In the genomic region with DNA sequence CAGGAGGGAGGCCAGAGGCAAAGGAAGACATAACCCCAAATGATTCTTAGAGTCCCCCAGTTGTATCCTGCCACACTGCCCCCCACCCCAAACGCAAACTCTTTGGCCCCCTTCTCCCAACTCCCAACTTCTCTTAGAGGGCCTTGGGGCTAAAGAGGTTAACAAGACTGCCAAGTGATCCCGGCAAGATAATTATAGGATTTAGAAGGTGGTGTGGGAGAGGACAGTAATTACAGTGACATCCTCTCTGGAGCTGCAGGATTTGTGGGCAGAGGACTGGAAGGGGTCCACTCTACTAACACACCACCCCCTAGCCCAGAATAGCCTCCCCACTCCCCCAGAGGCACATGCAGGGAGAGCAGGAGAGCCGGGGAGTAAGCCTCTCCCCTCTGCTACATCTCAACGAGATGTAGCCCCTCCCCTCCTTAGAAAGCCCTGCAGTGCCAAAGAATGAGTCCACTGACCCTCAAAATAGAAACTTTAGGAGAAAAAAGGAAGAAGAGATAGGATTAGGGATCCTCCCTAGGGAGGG, we compare ENCODE assay signal across 2 cellular contexts.
TF ChIP-seq lines count a peak whose summit lies in the region.

No MANE protein-coding gene starts in this region.

TF ChIP-seq in A549, 52 proteins besides CTCF, POLR2A, EP300 and RAD21:
- TF ChIP-seq, protein P1, sequence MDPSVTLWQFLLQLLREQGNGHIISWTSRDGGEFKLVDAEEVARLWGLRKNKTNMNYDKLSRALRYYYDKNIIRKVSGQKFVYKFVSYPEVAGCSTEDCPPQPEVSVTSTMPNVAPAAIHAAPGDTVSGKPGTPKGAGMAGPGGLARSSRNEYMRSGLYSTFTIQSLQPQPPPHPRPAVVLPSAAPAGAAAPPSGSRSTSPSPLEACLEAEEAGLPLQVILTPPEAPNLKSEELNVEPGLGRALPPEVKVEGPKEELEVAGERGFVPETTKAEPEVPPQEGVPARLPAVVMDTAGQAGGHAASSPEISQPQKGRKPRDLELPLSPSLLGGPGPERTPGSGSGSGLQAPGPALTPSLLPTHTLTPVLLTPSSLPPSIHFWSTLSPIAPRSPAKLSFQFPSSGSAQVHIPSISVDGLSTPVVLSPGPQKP (IDR thresholded peaks at IDR 0.05; ENCODE audit: low read depth, low read length), result no peak
- TF ChIP-seq RCOR1 (IDR thresholded peaks at IDR 0.05; ENCODE audit: low read depth, low read length), result no peak
- TF ChIP-seq HEYL (CRISPR knock-in tag; IDR thresholded peaks at IDR 0.05), result no peak
- TF ChIP-seq RFX5 (IDR thresholded peaks at IDR 0.05), result no peak
- no peak for TF ChIP-seq CBX2 (IDR thresholded peaks at IDR 0.05; ENCODE audit: borderline replicate concordance, low read depth)
- TF ChIP-seq HDAC2 (IDR thresholded peaks at IDR 0.05), result no peak
- TF ChIP-seq POLR2AphosphoS2 (conservative IDR thresholded peaks at IDR 0.05; ENCODE audit: low read length), result no peak
- TF ChIP-seq HOXB5 (CRISPR knock-in tag; IDR thresholded peaks at IDR 0.05), result no peak
- no peak for TF ChIP-seq BHLHE40 (IDR thresholded peaks at IDR 0.05; ENCODE audit: low read depth, low read length)
- no peak for TF ChIP-seq JUN (IDR thresholded peaks at IDR 0.05)
- TF ChIP-seq ZC3H11A (IDR thresholded peaks at IDR 0.05), result no peak
- TF ChIP-seq EHF (CRISPR knock-in tag; IDR thresholded peaks at IDR 0.05), result no peak

TF ChIP-seq in GM23338, 12 proteins besides CTCF, POLR2A, EP300 and RAD21:
- no peak for TF ChIP-seq EZH2 (IDR thresholded peaks at IDR 0.05; ENCODE audit: low read depth, unreplicated experiment)
- TF ChIP-seq POLR2AphosphoS5 (IDR thresholded peaks at IDR 0.05; ENCODE audit: low read depth), result no peak
- no peak for TF ChIP-seq ZNF331 (CRISPR knock-in tag; IDR thresholded peaks at IDR 0.05; ENCODE audit: low read depth)
- TF ChIP-seq STAT1 (IDR thresholded peaks at IDR 0.05; ENCODE audit: unreplicated experiment), result no peak
- TF ChIP-seq, protein P2, sequence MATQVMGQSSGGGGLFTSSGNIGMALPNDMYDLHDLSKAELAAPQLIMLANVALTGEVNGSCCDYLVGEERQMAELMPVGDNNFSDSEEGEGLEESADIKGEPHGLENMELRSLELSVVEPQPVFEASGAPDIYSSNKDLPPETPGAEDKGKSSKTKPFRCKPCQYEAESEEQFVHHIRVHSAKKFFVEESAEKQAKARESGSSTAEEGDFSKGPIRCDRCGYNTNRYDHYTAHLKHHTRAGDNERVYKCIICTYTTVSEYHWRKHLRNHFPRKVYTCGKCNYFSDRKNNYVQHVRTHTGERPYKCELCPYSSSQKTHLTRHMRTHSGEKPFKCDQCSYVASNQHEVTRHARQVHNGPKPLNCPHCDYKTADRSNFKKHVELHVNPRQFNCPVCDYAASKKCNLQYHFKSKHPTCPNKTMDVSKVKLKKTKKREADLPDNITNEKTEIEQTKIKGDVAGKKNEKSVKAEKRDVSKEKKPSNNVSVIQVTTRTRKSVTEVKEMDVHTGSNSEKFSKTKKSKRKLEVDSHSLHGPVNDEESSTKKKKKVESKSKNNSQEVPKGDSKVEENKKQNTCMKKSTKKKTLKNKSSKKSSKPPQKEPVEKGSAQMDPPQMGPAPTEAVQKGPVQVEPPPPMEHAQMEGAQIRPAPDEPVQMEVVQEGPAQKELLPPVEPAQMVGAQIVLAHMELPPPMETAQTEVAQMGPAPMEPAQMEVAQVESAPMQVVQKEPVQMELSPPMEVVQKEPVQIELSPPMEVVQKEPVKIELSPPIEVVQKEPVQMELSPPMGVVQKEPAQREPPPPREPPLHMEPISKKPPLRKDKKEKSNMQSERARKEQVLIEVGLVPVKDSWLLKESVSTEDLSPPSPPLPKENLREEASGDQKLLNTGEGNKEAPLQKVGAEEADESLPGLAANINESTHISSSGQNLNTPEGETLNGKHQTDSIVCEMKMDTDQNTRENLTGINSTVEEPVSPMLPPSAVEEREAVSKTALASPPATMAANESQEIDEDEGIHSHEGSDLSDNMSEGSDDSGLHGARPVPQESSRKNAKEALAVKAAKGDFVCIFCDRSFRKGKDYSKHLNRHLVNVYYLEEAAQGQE (IDR thresholded peaks at IDR 0.05; ENCODE audit: unreplicated experiment), result no peak
- no peak for TF ChIP-seq EZH2phosphoT487 (IDR thresholded peaks at IDR 0.05; ENCODE audit: unreplicated experiment)
- TF ChIP-seq JUNB (IDR thresholded peaks at IDR 0.05; ENCODE audit: unreplicated experiment), result no peak
- TF ChIP-seq, protein P3, sequence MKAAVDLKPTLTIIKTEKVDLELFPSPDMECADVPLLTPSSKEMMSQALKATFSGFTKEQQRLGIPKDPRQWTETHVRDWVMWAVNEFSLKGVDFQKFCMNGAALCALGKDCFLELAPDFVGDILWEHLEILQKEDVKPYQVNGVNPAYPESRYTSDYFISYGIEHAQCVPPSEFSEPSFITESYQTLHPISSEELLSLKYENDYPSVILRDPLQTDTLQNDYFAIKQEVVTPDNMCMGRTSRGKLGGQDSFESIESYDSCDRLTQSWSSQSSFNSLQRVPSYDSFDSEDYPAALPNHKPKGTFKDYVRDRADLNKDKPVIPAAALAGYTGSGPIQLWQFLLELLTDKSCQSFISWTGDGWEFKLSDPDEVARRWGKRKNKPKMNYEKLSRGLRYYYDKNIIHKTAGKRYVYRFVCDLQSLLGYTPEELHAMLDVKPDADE (IDR thresholded peaks at IDR 0.05), result no peak
- no peak for TF ChIP-seq NANOG (IDR thresholded peaks at IDR 0.05; ENCODE audit: borderline replicate concordance)
- TF ChIP-seq CREB1 (CRISPR knock-in tag; IDR thresholded peaks at IDR 0.05; ENCODE audit: low read depth), result no peak
- TF ChIP-seq ZNF114 (CRISPR knock-in tag; IDR thresholded peaks at IDR 0.05), result no peak
- TF ChIP-seq, protein P4, sequence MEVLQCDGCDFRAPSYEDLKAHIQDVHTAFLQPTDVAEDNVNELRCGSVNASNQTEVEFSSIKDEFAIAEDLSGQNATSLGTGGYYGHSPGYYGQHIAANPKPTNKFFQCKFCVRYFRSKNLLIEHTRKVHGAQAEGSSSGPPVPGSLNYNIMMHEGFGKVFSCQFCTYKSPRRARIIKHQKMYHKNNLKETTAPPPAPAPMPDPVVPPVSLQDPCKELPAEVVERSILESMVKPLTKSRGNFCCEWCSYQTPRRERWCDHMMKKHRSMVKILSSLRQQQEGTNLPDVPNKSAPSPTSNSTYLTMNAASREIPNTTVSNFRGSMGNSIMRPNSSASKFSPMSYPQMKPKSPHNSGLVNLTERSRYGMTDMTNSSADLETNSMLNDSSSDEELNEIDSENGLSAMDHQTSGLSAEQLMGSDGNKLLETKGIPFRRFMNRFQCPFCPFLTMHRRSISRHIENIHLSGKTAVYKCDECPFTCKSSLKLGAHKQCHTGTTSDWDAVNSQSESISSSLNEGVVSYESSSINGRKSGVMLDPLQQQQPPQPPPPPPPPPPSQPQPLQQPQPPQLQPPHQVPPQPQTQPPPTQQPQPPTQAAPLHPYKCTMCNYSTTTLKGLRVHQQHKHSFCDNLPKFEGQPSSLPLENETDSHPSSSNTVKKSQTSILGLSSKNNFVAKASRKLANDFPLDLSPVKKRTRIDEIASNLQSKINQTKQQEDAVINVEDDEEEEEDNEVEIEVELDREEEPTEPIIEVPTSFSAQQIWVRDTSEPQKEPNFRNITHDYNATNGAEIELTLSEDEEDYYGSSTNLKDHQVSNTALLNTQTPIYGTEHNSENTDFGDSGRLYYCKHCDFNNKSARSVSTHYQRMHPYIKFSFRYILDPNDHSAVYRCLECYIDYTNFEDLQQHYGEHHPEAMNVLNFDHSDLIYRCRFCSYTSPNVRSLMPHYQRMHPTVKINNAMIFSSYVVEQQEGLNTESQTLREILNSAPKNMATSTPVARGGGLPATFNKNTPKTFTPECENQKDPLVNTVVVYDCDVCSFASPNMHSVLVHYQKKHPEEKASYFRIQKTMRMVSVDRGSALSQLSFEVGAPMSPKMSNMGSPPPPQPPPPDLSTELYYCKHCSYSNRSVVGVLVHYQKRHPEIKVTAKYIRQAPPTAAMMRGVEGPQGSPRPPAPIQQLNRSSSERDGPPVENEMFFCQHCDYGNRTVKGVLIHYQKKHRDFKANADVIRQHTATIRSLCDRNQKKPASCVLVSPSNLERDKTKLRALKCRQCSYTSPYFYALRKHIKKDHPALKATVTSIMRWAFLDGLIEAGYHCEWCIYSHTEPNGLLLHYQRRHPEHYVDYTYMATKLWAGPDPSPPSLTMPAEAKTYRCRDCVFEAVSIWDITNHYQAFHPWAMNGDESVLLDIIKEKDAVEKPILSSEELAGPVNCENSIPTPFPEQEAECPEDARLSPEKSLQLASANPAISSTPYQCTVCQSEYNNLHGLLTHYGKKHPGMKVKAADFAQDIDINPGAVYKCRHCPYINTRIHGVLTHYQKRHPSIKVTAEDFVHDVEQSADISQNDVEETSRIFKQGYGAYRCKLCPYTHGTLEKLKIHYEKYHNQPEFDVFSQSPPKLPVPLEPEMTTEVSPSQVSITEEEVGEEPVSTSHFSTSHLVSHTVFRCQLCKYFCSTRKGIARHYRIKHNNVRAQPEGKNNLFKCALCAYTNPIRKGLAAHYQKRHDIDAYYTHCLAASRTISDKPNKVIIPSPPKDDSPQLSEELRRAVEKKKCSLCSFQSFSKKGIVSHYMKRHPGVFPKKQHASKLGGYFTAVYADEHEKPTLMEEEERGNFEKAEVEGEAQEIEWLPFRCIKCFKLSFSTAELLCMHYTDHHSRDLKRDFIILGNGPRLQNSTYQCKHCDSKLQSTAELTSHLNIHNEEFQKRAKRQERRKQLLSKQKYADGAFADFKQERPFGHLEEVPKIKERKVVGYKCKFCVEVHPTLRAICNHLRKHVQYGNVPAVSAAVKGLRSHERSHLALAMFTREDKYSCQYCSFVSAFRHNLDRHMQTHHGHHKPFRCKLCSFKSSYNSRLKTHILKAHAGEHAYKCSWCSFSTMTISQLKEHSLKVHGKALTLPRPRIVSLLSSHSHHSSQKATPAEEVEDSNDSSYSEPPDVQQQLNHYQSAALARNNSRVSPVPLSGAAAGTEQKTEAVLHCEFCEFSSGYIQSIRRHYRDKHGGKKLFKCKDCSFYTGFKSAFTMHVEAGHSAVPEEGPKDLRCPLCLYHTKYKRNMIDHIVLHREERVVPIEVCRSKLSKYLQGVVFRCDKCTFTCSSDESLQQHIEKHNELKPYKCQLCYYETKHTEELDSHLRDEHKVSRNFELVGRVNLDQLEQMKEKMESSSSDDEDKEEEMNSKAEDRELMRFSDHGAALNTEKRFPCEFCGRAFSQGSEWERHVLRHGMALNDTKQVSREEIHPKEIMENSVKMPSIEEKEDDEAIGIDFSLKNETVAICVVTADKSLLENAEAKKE (CRISPR knock-in tag; IDR thresholded peaks at IDR 0.05), result no peak
